Comparison of ENCODE assay signal across 16 cellular contexts in genomic region chr1:63115527-63115926, GRCh38.
A peak's percentile ranks its signal among the peaks of the same experiment; 100 is the strongest.
DNase-seq lines count a peak whose midpoint lies in the region; ATAC-seq and TF ChIP-seq lines count a peak whose summit lies in the region.
"Had no signal": no experiment of that assay in that cellular context is flagged by ENCODE, and none has a peak within 500 bp of the region (broad histone marks: within the 10 kb centered on the region; RNA-seq: fewer than 3 reads in every experiment).

No MANE protein-coding gene starts in this region.

- H3K27ac Mint-ChIP-seq in GM23338: no peak overlapping the region
- H3K27ac Mint-ChIP-seq: B cell; CD4-positive, CD25-positive, alpha-beta regulatory T cell; CD8-positive, alpha-beta T cell had no signal

- no peaks in the 10 kb centered on the region for H3K79me2 ChIP-seq in ACC112 (ENCODE audit: control insufficient read depth, insufficient read depth, low read length, unreplicated experiment)
- no peaks in the 10 kb centered on the region for H3K79me2 ChIP-seq in GM23338 (replicated peaks; ENCODE audit: insufficient read depth)

- H3K27me3 ChIP-seq in ACC112 (ENCODE audit: insufficient read depth, low read length) (peaks cover 4% of the 10 kb centered on the region; the same call in 1 of the 2 replicates), GM23338 (ENCODE audit: insufficient read depth) (no peaks in the 10 kb centered on the region)
- H3K27me3 ChIP-seq: BLaER1 had no signal

- H3K4me1 ChIP-seq in ACC112 (ENCODE audit: control insufficient read depth, insufficient read depth, low read length, unreplicated experiment): peaks cover 9% of the 10 kb centered on the region
- peaks cover 33% of the 10 kb centered on the region for H3K4me1 ChIP-seq in GM23338 (ENCODE audit: insufficient read depth)
- H3K4me1 ChIP-seq: BLaER1, Caco-2 had no signal

- 0 out of 2 replicates have a peak, but pooled peaks cover 2% of the 10 kb centered on the region for H3F3A ChIP-seq in GM23338 (replicated peaks; ENCODE audit: low read depth)

- H3K36me3 ChIP-seq in ACC112 (ENCODE audit: insufficient read depth, low read length) (no peaks in the 10 kb centered on the region), GM23338 (ENCODE audit: insufficient read depth) (no peaks in the 10 kb centered on the region)
- H3K36me3 ChIP-seq: BLaER1 had no signal

- H3K9me3 Mint-ChIP-seq in GM23338: no peaks in the 10 kb centered on the region
- H3K9me3 Mint-ChIP-seq: CD8-positive, alpha-beta T cell had no signal

- peak overlapping the region; percentile 11 for H2AFZ ChIP-seq in ACC112 (ENCODE audit: low read length, unreplicated experiment)
- H2AFZ ChIP-seq in GM23338: no peak overlapping the region; the same call in none of the 2 replicates

- H3K9me2 ChIP-seq in GM23338 (ENCODE audit: insufficient read depth): peaks cover 9% of the 10 kb centered on the region

- no peak overlapping the region for H3K4me3 ChIP-seq in ACC112 (ENCODE audit: low read depth, low read length)
- no peak overlapping the region for H3K4me3 ChIP-seq in GM23338
- H3K4me3 ChIP-seq: BLaER1 had no signal

- no peaks in the 10 kb centered on the region for H3K36me3 Mint-ChIP-seq in GM23338 (ENCODE audit: low read depth)
- H3K36me3 Mint-ChIP-seq: CD4-positive, CD25-positive, alpha-beta regulatory T cell; CD8-positive, alpha-beta T cell had no signal

- H3K27ac ChIP-seq in ACC112 (ENCODE audit: low read depth, low read length): no peak overlapping the region
- no peak overlapping the region; the same call in 1 of the 2 replicates for H3K27ac ChIP-seq in GM23338 (ENCODE audit: low read depth)
- H3K27ac ChIP-seq: BLaER1, C4-2B had no signal

- H3K4me1 Mint-ChIP-seq in GM23338: peaks cover 32% of the 10 kb centered on the region
- H3K4me1 Mint-ChIP-seq: B cell; CD4-positive, CD25-positive, alpha-beta regulatory T cell had no signal

- H4K20me1 ChIP-seq in GM23338 (replicated peaks; ENCODE audit: insufficient read depth): no peaks in the 10 kb centered on the region
- H4K20me1 ChIP-seq: BLaER1 had no signal

- H3K4me2 ChIP-seq in GM23338: peak overlapping the region; percentile 17; the same call in 1 of the 2 replicates
- H3K4me2 ChIP-seq: BLaER1 had no signal

- DNase-seq in GM23338 (ENCODE audit: low spot score) (no peak), left lobe of liver (ENCODE audit: low spot score) (no peak), renal cortical epithelial cell (ENCODE audit: low read depth) (peak; percentile 34), nucleus accumbens (lab: John Stamatoyannopoulos, UW) (no peak)
- DNase-seq in stimulated activated CD8-positive, alpha-beta memory T cell treated with anti-CD3 and anti-CD28 coated beads, Interleukin-4, amount 100 ng/mL, for 48 hours: no peak
- DNase-seq: Caco-2; CD4-positive, CD25-positive, alpha-beta regulatory T cell; CD8-positive, alpha-beta T cell; DMS153; DMS79 treated with DMSO at 0.1 percent for 48 hours; GF-D8; H7 had no signal

- no peak overlapping the region for H3K4me3 Mint-ChIP-seq in GM23338
- H3K4me3 Mint-ChIP-seq: B cell; CD4-positive, CD25-positive, alpha-beta regulatory T cell; CD8-positive, alpha-beta T cell had no signal

- no peak for TF ChIP-seq CTCF in GM23338 (conservative IDR thresholded peaks at IDR 0.05; ENCODE audit: low read depth in 2 of 2)

- no peak for ATAC-seq in GM23338
- ATAC-seq in left lobe of liver: peak; percentile 76
- ATAC-seq: CD8-positive, alpha-beta T cell had no signal

- peaks cover 5% of the 10 kb centered on the region for H3K27me3 Mint-ChIP-seq in GM23338 (ENCODE audit: insufficient read depth, low read depth, poor library complexity)
- H3K27me3 Mint-ChIP-seq: CD4-positive, CD25-positive, alpha-beta regulatory T cell had no signal

TF ChIP-seq in GM23338, 12 proteins besides CTCF, POLR2A, EP300 and RAD21 (continues in another document):
- TF ChIP-seq JUNB (IDR thresholded peaks at IDR 0.05; ENCODE audit: unreplicated experiment) (no peak), ZNF331 (CRISPR knock-in tag; IDR thresholded peaks at IDR 0.05; ENCODE audit: low read depth) (no peak), ETS1 (IDR thresholded peaks at IDR 0.05) (no peak), EZH2 (IDR thresholded peaks at IDR 0.05; ENCODE audit: low read depth, unreplicated experiment) (no peak), REST (IDR thresholded peaks at IDR 0.05; ENCODE audit: unreplicated experiment) (no peak), POLR2AphosphoS5 (IDR thresholded peaks at IDR 0.05; ENCODE audit: low read depth) (no peak), NANOG (IDR thresholded peaks at IDR 0.05; ENCODE audit: borderline replicate concordance) (no peak), EZH2phosphoT487 (IDR thresholded peaks at IDR 0.05; ENCODE audit: unreplicated experiment) (no peak), CREB1 (CRISPR knock-in tag; IDR thresholded peaks at IDR 0.05; ENCODE audit: low read depth) (no peak)
